Comparison of ENCODE assay signal across 8 cellular contexts in the genomic region with DNA sequence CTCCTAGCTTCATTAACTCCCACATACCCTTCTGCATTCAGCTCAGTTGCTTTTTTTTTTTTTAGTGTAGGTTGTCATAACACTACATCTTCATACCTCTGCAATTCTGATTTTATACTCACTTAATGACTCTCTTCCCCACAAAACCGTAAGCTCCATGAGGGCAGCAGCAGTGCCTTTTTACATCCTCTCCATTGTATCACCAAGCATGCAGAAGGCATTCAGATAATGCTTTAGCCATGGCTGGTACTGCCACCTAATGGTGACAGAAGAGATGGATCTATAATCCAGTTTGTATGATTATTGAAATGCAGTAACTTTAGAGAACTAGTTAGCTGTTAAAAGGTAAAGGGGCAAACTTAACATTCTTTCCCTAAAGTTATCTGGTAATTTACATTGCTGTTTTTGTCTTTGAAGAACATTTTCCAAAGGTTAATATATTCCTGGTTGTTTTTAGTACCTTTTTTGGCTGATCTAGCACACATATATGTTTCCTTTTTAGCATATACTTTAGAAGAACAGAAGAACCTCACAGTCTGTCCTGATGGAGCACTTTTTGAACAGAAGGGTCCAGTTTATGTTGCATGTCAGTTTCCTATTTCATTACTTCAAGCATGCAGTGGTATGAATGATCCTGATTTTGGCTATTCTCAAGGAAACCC. TPM values are rescaled to one million over a fixed set of nuclear protein-coding genes. Genes with fewer than 3 reads are reported as not detected.
DNase-seq lines count a peak whose midpoint lies in the region; ATAC-seq, FAIRE-seq and TF ChIP-seq lines count a peak whose summit lies in the region.

No MANE protein-coding gene starts in this region.

- TF ChIP-seq CTCF in Calu3 (IDR thresholded peaks at IDR 0.05; ENCODE audit: unreplicated experiment): peak; percentile 47
- peak; percentile 57 for TF ChIP-seq CTCF in WERI-Rb-1 (IDR thresholded peaks at IDR 0.05; ENCODE audit: low read depth, low read length)
- TF ChIP-seq CTCF in endothelial cell (IDR thresholded peaks at IDR 0.05; ENCODE audit: unreplicated experiment): peak; percentile 41

- H3K27me3 ChIP-seq in WERI-Rb-1 (ENCODE audit: insufficient read depth, low read depth, severe bottlenecking): no peaks in the 10 kb centered on the region
- H3K27me3 ChIP-seq in naive thymus-derived CD4-positive, alpha-beta T cell (ENCODE audit: control insufficient read depth in 2 of 2, insufficient read depth in 2 of 2, low read length in 2 of 2): no peaks in the 10 kb centered on the region

- DNase-seq in Calu3: peak; percentile 68
- peak; percentile 44 for DNase-seq in NCI-H2029 (lab: John Stamatoyannopoulos, UW)
- DNase-seq in WERI-Rb-1: peak; percentile 32
- peak; percentile 28 for DNase-seq in endothelial cell (ENCODE audit: low spot score)
- DNase-seq in naive thymus-derived CD4-positive, alpha-beta T cell: peak in 7 of 9 donors; percentile 40 to 72 (median 60)
- DNase-seq in urothelium cell line (ENCODE audit: low spot score): no peak

- H3K4me1 ChIP-seq in naive thymus-derived CD4-positive, alpha-beta T cell (ENCODE audit: control insufficient read depth in 2 of 2, insufficient read depth in 2 of 2, low read length in 2 of 2): no peaks in the 10 kb centered on the region

- no peak overlapping the region for H3K27ac ChIP-seq in WERI-Rb-1
- no peak overlapping the region for H3K27ac ChIP-seq in naive thymus-derived CD4-positive, alpha-beta T cell (ENCODE audit: low read depth, low read length)

- CTCF ChIA-PET in Calu3 (lab: Charles Lee): interaction anchor here (0.6 to 1.8 kb wide), 11 partner anchors 8 to 931 kb away, joined by 3 to 8 read pairs (median 3); partner anchors contain the start of gene RNF7
- CTCF ChIA-PET in naive thymus-derived CD4-positive, alpha-beta T cell (lab: Charles Lee): interaction anchor here (0.6 to 2.6 kb wide), 22 partner anchors 9 to 1425 kb away, joined by 3 to 14 read pairs (median 4); partner anchors contain the start of gene RNF7

- FAIRE-seq in urothelium cell line (lab: Jason Lieb, UNC): no peak

- no TSS peak for BruUV-seq in Calu3 (replicated peaks; lab: Mats Ljungman, UMichigan)

- ATAC-seq in GM21576 (IDR thresholded peaks at IDR 0.05; ENCODE audit: unreplicated experiment) (peak; percentile 56), GM21528 (IDR thresholded peaks at IDR 0.05; ENCODE audit: low FRiP score, unreplicated experiment) (no peak)
- peak; percentile 93 for ATAC-seq in naive thymus-derived CD4-positive, alpha-beta T cell

- H3K27ac Mint-ChIP-seq in Calu3 (ENCODE audit: unreplicated experiment) (no peak overlapping the region), endothelial cell (ENCODE audit: unreplicated experiment) (no peak overlapping the region)
- H3K27ac Mint-ChIP-seq in naive thymus-derived CD4-positive, alpha-beta T cell: peak overlapping the region in 2 of 9 donors; percentile 11 to 18

- H3K4me3 Mint-ChIP-seq in Calu3 (ENCODE audit: low read depth, unreplicated experiment): no peak overlapping the region
- peak overlapping the region; percentile 70 for H3K4me3 Mint-ChIP-seq in endothelial cell (ENCODE audit: unreplicated experiment)
- H3K4me3 Mint-ChIP-seq in naive thymus-derived CD4-positive, alpha-beta T cell: no peak overlapping the region

- H3K9me3 ChIP-seq in WERI-Rb-1 (ENCODE audit: severe bottlenecking): no peaks in the 10 kb centered on the region
- no peaks in the 10 kb centered on the region for H3K9me3 ChIP-seq in naive thymus-derived CD4-positive, alpha-beta T cell (ENCODE audit: control insufficient read depth in 2 of 3, low read length in 3 of 3)

- H3K36me3 ChIP-seq in WERI-Rb-1: peaks cover 45% of the 10 kb centered on the region
- peaks cover 0 to 4% (median 0%) of the 10 kb centered on the region in 3 experiments for H3K36me3 ChIP-seq in naive thymus-derived CD4-positive, alpha-beta T cell (ENCODE audit: control insufficient read depth in 2 of 3, insufficient read depth in 3 of 3, low read length in 3 of 3)

- no peak overlapping the region for H3K4me3 ChIP-seq in WERI-Rb-1 (ENCODE audit: low read depth, low read length)
- no peak overlapping the region for H3K4me3 ChIP-seq in naive thymus-derived CD4-positive, alpha-beta T cell (ENCODE audit: low read length)

- H3K4me1 Mint-ChIP-seq in Calu3 (ENCODE audit: low read depth, unreplicated experiment) (no peaks in the 10 kb centered on the region), endothelial cell (ENCODE audit: unreplicated experiment) (no peaks in the 10 kb centered on the region)
- peaks cover 0 to 5% (median 3%) of the 10 kb centered on the region in 7 donors for H3K4me1 Mint-ChIP-seq in naive thymus-derived CD4-positive, alpha-beta T cell

- H3K9me3 Mint-ChIP-seq in Calu3 (ENCODE audit: low read depth, unreplicated experiment): peaks cover 3% of the 10 kb centered on the region
- H3K9me3 Mint-ChIP-seq in endothelial cell (ENCODE audit: unreplicated experiment): no peaks in the 10 kb centered on the region
- H3K9me3 Mint-ChIP-seq in naive thymus-derived CD4-positive, alpha-beta T cell: peaks cover 0 to 5% (median 0%) of the 10 kb centered on the region in 11 donors

- peaks cover 14% of the 10 kb centered on the region for H3K36me3 Mint-ChIP-seq in Calu3 (ENCODE audit: insufficient read depth, unreplicated experiment)
- H3K36me3 Mint-ChIP-seq in endothelial cell (ENCODE audit: low read depth, unreplicated experiment): peaks cover 48% of the 10 kb centered on the region
- peaks cover 14 to 31% (median 18%) of the 10 kb centered on the region in 5 donors for H3K36me3 Mint-ChIP-seq in naive thymus-derived CD4-positive, alpha-beta T cell

- POLR2A ChIA-PET in naive thymus-derived CD4-positive, alpha-beta T cell (lab: Charles Lee): interaction anchor here (1.1 to 2.0 kb wide), 4 partner anchors 31 to 175 kb away, joined by 5 to 9 read pairs (median 8); partner anchors contain the start of gene RNF7

- H3K27me3 Mint-ChIP-seq in Calu3 (ENCODE audit: unreplicated experiment) (no peaks in the 10 kb centered on the region), endothelial cell (ENCODE audit: unreplicated experiment) (no peaks in the 10 kb centered on the region)
- no peaks in the 10 kb centered on the region for H3K27me3 Mint-ChIP-seq in naive thymus-derived CD4-positive, alpha-beta T cell

- intact Hi-C loops in Calu3 (cut with micrococcal nuclease; ENCODE audit: unreplicated experiment): loop anchor here (1.0 to 5.0 kb wide), 4 partner anchors 175 to 453 kb away; partner anchors contain the start of gene RNF7
- intact Hi-C loops in naive thymus-derived CD4-positive, alpha-beta T cell (cut with micrococcal nuclease): loop anchor here (1.0 kb wide), 5 partner anchors 37 to 453 kb away; partner anchors contain the start of genes ATP1B3 (in 2 of the 2) and RNF7 (in 2 of the 2)

RNA-seq across cellular contexts. Expression of gene ATP1B3, which starts 36.8 kb away (rescaled TPM):
- total RNA-seq in Calu3 (2022) (140 and 157 TPM in 2 replicates), endothelial cell (ENCODE audit: unreplicated experiment) (273 TPM)
- total RNA-seq in naive thymus-derived CD4-positive, alpha-beta T cell: 100 to 1,000 TPM in 1 of 5 experiments, 10 to 100 TPM in 4; 24.2 to 104 (median 33.9) TPM
- polyA plus RNA-seq in naive thymus-derived CD4-positive, alpha-beta T cell: 10 to 100 TPM; 72.2 to 81.5 TPM
